In the genomic region with DNA sequence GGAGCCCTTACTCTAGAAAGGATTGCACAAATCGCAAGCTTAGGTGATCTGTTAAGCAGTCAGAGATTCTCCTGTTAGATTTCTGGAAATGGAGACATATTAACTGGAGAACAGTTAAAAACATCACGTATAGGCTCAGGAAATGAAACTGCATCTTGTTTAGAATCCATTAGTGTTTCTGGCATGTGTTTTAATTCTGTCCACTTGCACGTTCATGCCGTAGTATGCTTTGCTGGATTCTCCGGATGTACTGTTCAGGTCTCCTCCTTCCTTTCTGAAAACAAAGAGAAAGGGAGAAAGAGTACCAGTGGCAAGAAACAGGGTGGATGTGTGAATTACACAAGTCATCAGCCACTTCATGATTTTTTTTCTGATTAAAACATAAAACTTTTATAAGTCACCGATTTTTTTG, we compare ENCODE assay signal across 8 cellular contexts. TPM values are rescaled to one million over a fixed set of nuclear protein-coding genes. Genes with fewer than 3 reads are reported as not detected.
DNase-seq lines count a peak whose midpoint lies in the region; ATAC-seq and TF ChIP-seq lines count a peak whose summit lies in the region.

No MANE protein-coding gene starts in this region.

- DNase-seq in A172 (ENCODE audit: low spot score): peak; percentile 41
- no peak for DNase-seq in hepatocyte (ENCODE audit: low spot score)
- DNase-seq in ureter (ENCODE audit: low spot score): no peak

- H3K36me3 ChIP-seq in hepatocyte (replicated peaks; ENCODE audit: insufficient read depth, low read depth): no peaks in the 10 kb centered on the region

- H3K27ac ChIP-seq in hepatocyte (peak overlapping the region; percentile 4), skin epidermis (peak overlapping the region in 16 of 21 experiments; percentile 36 to 85 (median 64))

- H3K27me3 ChIP-seq in hepatocyte: no peaks in the 10 kb centered on the region

- peak overlapping the region; percentile 90 for H2AFZ ChIP-seq in hepatocyte

- no peaks in the 10 kb centered on the region for H3K9me3 ChIP-seq in hepatocyte (ENCODE audit: low read depth)

- TF ChIP-seq CTCF in GM12875 (IDR thresholded peaks at IDR 0.05; ENCODE audit: borderline replicate concordance, insufficient read depth, low read depth, low read length) (no peak), WI38 (IDR thresholded peaks at IDR 0.05; ENCODE audit: low read depth, low read length) (no peak), hepatocyte (IDR thresholded peaks at IDR 0.05; ENCODE audit: poor library complexity) (no peak)

- no peak for ATAC-seq in GM21515 (IDR thresholded peaks at IDR 0.05; ENCODE audit: unreplicated experiment)
- ATAC-seq in GM21390 (IDR thresholded peaks at IDR 0.05; ENCODE audit: unreplicated experiment): no peak

- 2% methylated on average over 6 of the region's 6 CpGs for WGBS in hepatocyte (ENCODE audit: low lambda C conversion rate, missing lambda C conversion rate)

- H3K9me2 ChIP-seq in hepatocyte (replicated peaks; ENCODE audit: insufficient read depth): no peaks in the 10 kb centered on the region

- H3K4me3 ChIP-seq in GM12875 (ENCODE audit: low read depth, low read length) (peak overlapping the region; percentile 64), WI38 (ENCODE audit: low read depth, low read length) (peak overlapping the region; percentile 95), hepatocyte (peak overlapping the region; percentile 39), skin epidermis (peak overlapping the region; percentile 41 to 71 (median 57))

- H4K20me1 ChIP-seq in hepatocyte (ENCODE audit: insufficient read depth, poor library complexity, severe bottlenecking): peaks cover 12% of the 10 kb centered on the region

- peaks cover 12% of the 10 kb centered on the region for H3K79me2 ChIP-seq in hepatocyte

- peaks cover 8% of the 10 kb centered on the region for H3K4me1 ChIP-seq in hepatocyte (ENCODE audit: insufficient read depth)

- H3K4me2 ChIP-seq in hepatocyte: peak overlapping the region; percentile 97

RNA-seq across cellular contexts. Expression of a gene that starts 2.5 kb away (rescaled TPM):
- total RNA-seq in A172 (2014; rRNA removed; shearing (Covaris generic)): 22.0 and 22.8 TPM in 2 replicates
- total RNA-seq in hepatocyte (10.5 and 11.6 TPM in 2 replicates), ureter (20.0 TPM)
- 6.8 and 8.4 TPM in 2 replicates for polyA plus RNA-seq in hepatocyte

Comparison
In these comparisons a context has a peak if more than half of its experiments do, and no peak if none do; other contexts are left out.
1. H3K4me3 ChIP-seq: peak in every context shown above with its lines; median percentile 95 in WI38; 64 in GM12875; 57 in skin epidermis; 39 in hepatocyte.